10 cellular contexts compared by ENCODE assay signal in the genomic region with DNA sequence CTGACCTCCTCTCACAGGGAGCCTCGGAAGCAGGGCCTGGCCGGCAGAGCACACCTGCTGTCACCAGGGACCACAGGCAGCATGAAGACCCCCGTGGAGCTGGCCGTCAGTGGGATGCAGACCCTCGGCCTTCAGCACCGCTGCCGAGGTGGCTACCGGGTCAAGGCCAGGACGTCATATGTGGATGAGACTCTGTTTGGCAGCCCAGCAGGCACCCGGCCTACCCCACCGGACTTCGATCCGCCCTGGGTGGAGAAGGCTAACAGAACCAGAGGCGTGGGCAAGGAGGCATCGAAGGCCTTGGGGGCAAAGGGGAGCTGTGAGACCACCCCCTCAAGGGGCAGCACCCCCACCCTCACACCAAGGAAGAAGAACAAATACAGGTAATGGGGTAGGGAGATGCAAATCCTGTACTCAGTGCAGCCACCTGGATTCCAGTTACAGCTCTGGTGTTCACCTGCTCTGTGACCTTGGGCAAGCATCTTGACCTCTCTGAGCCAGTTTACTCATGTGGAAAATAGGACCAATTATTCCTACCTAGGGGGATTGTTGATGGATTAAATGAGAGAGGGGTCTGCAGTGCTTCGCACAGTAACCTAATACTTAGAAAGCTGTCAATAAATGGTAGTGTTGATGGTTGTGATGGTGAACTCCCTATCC. TPM values are rescaled to one million over a fixed set of nuclear protein-coding genes. Genes with fewer than 3 reads are reported as not detected.
DNase-seq lines count a peak whose midpoint lies in the region; ATAC-seq and TF ChIP-seq lines count a peak whose summit lies in the region.
"Had no signal": no experiment of that assay in that cellular context is flagged by ENCODE, and none has a peak within 500 bp of the region (broad histone marks: within the 10 kb centered on the region; RNA-seq: fewer than 3 reads in every experiment).

No MANE protein-coding gene starts in this region.

- H3K9me3 ChIP-seq in SK-N-SH: no peaks in the 10 kb centered on the region
- H3K9me3 ChIP-seq in smooth muscle cell (replicated peaks; ENCODE audit: low read depth): no peaks in the 10 kb centered on the region

- H3K27me3 Mint-ChIP-seq in activated B cell treated with CpG ODN at 0.5 μM for 24 hours (no peaks in the 10 kb centered on the region), glutamatergic neuron (ENCODE audit: unreplicated experiment) (no peaks in the 10 kb centered on the region)

- H3K4me1 Mint-ChIP-seq in activated B cell treated with CpG ODN at 0.5 μM for 24 hours: peaks cover 39% of the 10 kb centered on the region
- peaks cover 8% of the 10 kb centered on the region for H3K4me1 Mint-ChIP-seq in glutamatergic neuron (ENCODE audit: low read depth, unreplicated experiment)

- intact Hi-C loops in activated B cell treated with CpG ODN at 0.5 μM for 24 hours (cut with micrococcal nuclease): no loop called here

- ATAC-seq in SK-N-SH treated with all-trans-retinoic acid at 6 μM for 48 hours (no peak), activated B cell treated with CpG ODN at 0.5 μM for 24 hours (ENCODE audit: low read depth) (no peak), GM18502 (IDR thresholded peaks at IDR 0.05; ENCODE audit: poor library complexity, unreplicated experiment) (no peak), GM21723 (IDR thresholded peaks at IDR 0.05; ENCODE audit: unreplicated experiment) (no peak), HG03280 (IDR thresholded peaks at IDR 0.05; ENCODE audit: unreplicated experiment) (no peak)
- ATAC-seq: activated CD4-positive, CD25-positive, alpha-beta regulatory T cell treated with anti-CD3 and anti-CD28 coated beads, Interleukin-2, amount 50 U/mL, for 24 hours had no signal

- H3F3A ChIP-seq in SK-N-SH (replicated peaks; ENCODE audit: insufficient read depth): peaks cover 9% of the 10 kb centered on the region
- peaks cover 5% of the 10 kb centered on the region for H3F3A ChIP-seq in smooth muscle cell (ENCODE audit: low read depth)

- TF ChIP-seq RAD21 in SK-N-SH (IDR thresholded peaks at IDR 0.05; ENCODE audit: low read length): no peak

- no peak for DNase-seq in SK-N-SH
- DNase-seq in activated B cell treated with CpG ODN at 0.5 μM for 24 hours: no peak
- DNase-seq in glutamatergic neuron: no peak
- DNase-seq in smooth muscle cell (lab: John Stamatoyannopoulos, UW; ENCODE audit: unreplicated experiment): no peak
- DNase-seq: head of caudate nucleus had no signal

- H3K4me1 ChIP-seq in SK-N-SH (ENCODE audit: control insufficient read depth in 1 of 2, insufficient read depth in 2 of 2, low read depth in 1 of 2, low read length in 1 of 2): peaks cover 5 to 13% of the 10 kb centered on the region in 2 experiments; a peak in 2 of 4 replicates
- H3K4me1 ChIP-seq in smooth muscle cell (ENCODE audit: low read depth): peaks cover 9% of the 10 kb centered on the region

- TF ChIP-seq CTCF in SK-N-SH (IDR thresholded peaks at IDR 0.05): no peak
- TF ChIP-seq CTCF in activated B cell treated with CpG ODN at 0.5 μM for 24 hours (IDR thresholded peaks at IDR 0.05): no peak
- no peak for TF ChIP-seq CTCF in glutamatergic neuron (IDR thresholded peaks at IDR 0.05; ENCODE audit: partially characterized antibody, unreplicated experiment)
- no peak for TF ChIP-seq CTCF in smooth muscle cell (IDR thresholded peaks at IDR 0.05; ENCODE audit: borderline replicate concordance, insufficient read depth, poor library complexity, severe bottlenecking)

- CTCF ChIA-PET in SK-N-SH (lab: Yijun Ruan, JAX) (interaction anchor here (1.1 to 2.2 kb wide), 3 partner anchors 9 to 239 kb away, joined by 5 to 9 read pairs (median 6); no protein-coding TSS in a partner anchor), activated B cell treated with CpG ODN at 0.5 μM for 24 hours (lab: Charles Lee) (interaction anchor here (0.8 to 1.7 kb wide), 4 partner anchors 12 to 239 kb away, joined by 3 to 8 read pairs (median 5); no protein-coding TSS in a partner anchor)

- H3K27ac Mint-ChIP-seq in activated B cell treated with CpG ODN at 0.5 μM for 24 hours (peak overlapping the region; percentile 94), glutamatergic neuron (ENCODE audit: unreplicated experiment) (peak overlapping the region; percentile 34)

- 90% methylated on average over 7 of the region's 16 CpGs for WGBS in SK-N-SH (ENCODE audit: low lambda C conversion rate)
- WGBS in smooth muscle cell (ENCODE audit: low lambda C conversion rate): 95% methylated on average over 16 of the region's 16 CpGs

- POLR2A ChIA-PET in SK-N-SH (lab: Yijun Ruan, JAX): no interaction called here
- POLR2A ChIA-PET in activated B cell treated with CpG ODN at 0.5 μM for 24 hours (lab: Charles Lee): interaction anchor here (0.7 to 3.9 kb wide), 9 partner anchors 10 to 223 kb away, joined by 3 to 92 read pairs (median 18); partner anchors contain the start of gene TPCN1

- no peak for TF ChIP-seq EP300 in SK-N-SH (IDR thresholded peaks at IDR 0.05; ENCODE audit: borderline replicate concordance in 1 of 2, low read depth in 1 of 2, low read length in 1 of 2)

- peaks cover 9 to 12% of the 10 kb centered on the region in 2 experiments for H3K36me3 ChIP-seq in SK-N-SH (replicated peaks in 1 of 2; ENCODE audit: control insufficient read depth in 1 of 2, insufficient read depth in 2 of 2, low read length in 1 of 2)
- no peaks in the 10 kb centered on the region for H3K36me3 ChIP-seq in smooth muscle cell (ENCODE audit: low read depth)

- H4K20me1 ChIP-seq in SK-N-SH (ENCODE audit: insufficient read depth) (no peaks in the 10 kb centered on the region; the same call in none of the 2 replicates), smooth muscle cell (ENCODE audit: low read depth) (no peaks in the 10 kb centered on the region)

- H3K4me3 ChIP-seq in SK-N-SH (ENCODE audit: low read depth in 2 of 2, low read length in 1 of 2) (peak overlapping the region; percentile 76 to 92; a peak in 3 of 4 replicates), smooth muscle cell (no peak overlapping the region)

- H3K9me3 Mint-ChIP-seq in activated B cell treated with CpG ODN at 0.5 μM for 24 hours: no peaks in the 10 kb centered on the region
- peaks cover 2% of the 10 kb centered on the region for H3K9me3 Mint-ChIP-seq in glutamatergic neuron (ENCODE audit: unreplicated experiment)

- H3K4me2 ChIP-seq in SK-N-SH: peak overlapping the region; percentile 95
- H3K4me2 ChIP-seq in smooth muscle cell: peak overlapping the region; percentile 89

- peaks cover 63% of the 10 kb centered on the region for H3K79me2 ChIP-seq in SK-N-SH (ENCODE audit: insufficient read depth)
- H3K79me2 ChIP-seq in smooth muscle cell (ENCODE audit: low read depth): peaks cover 32% of the 10 kb centered on the region

- H3K27ac ChIP-seq in SK-N-SH (ENCODE audit: low read depth in 2 of 2, low read length in 1 of 2) (0 out of 4 replicates have a peak overlapping the region, but pooled peaks of 1 of the 2 experiments have one; percentile 93), smooth muscle cell (ENCODE audit: low read depth) (no peak overlapping the region)

- H3K9me2 ChIP-seq in SK-N-SH: no peaks in the 10 kb centered on the region

- peak overlapping the region; percentile 93 for H3K4me3 Mint-ChIP-seq in activated B cell treated with CpG ODN at 0.5 μM for 24 hours
- peak overlapping the region; percentile 70 for H3K4me3 Mint-ChIP-seq in glutamatergic neuron (ENCODE audit: unreplicated experiment)

- peak overlapping the region; percentile 99; the same call in 1 of the 2 replicates for H3K9ac ChIP-seq in SK-N-SH
- H3K9ac ChIP-seq in smooth muscle cell (ENCODE audit: low read depth): no peak overlapping the region

- H3K27me3 ChIP-seq in SK-N-SH (ENCODE audit: insufficient read depth) (no peaks in the 10 kb centered on the region), smooth muscle cell (ENCODE audit: low read depth) (no peaks in the 10 kb centered on the region)

- H2AFZ ChIP-seq in SK-N-SH (ENCODE audit: low read depth) (no peak overlapping the region), smooth muscle cell (ENCODE audit: low read depth) (no peak overlapping the region)

- peaks cover 40% of the 10 kb centered on the region for H3K36me3 Mint-ChIP-seq in activated B cell treated with CpG ODN at 0.5 μM for 24 hours (ENCODE audit: low read depth)
- no peaks in the 10 kb centered on the region for H3K36me3 Mint-ChIP-seq in glutamatergic neuron (ENCODE audit: unreplicated experiment)

TF ChIP-seq in SK-N-SH treated with all-trans-retinoic acid at 6 μM for 48 hours, 23 proteins besides CTCF, POLR2A, EP300 and RAD21 (continues in another document):
- no peak for TF ChIP-seq ZFP3 (CRISPR knock-in tag; IDR thresholded peaks at IDR 0.05)

RNA-seq across cellular contexts. Expression of gene RITA1, which starts 1.3 kb away (rescaled TPM):
- 18.7 and 21.1 TPM in 2 replicates for polyA plus RNA-seq in SK-N-SH (2012; rRNA removed)
- polyA plus RNA-seq in SK-N-SH (2012; cell fraction: cytosol; rRNA removed): 12.7 and 19.1 TPM in 2 replicates
- 13.0 and 15.6 TPM in 2 replicates for polyA plus RNA-seq in SK-N-SH (2012; cell fraction: nucleus; rRNA removed)
- 15.5 and 18.2 TPM in 2 replicates for total RNA-seq in activated B cell treated with CpG ODN at 0.5 μM for 24 hours
- 6.7 TPM for total RNA-seq in glutamatergic neuron (ENCODE audit: unreplicated experiment)
- 9.1 and 9.6 TPM in 2 replicates for total RNA-seq in smooth muscle cell
- 12.2 and 14.0 TPM in 2 replicates for polyA plus RNA-seq in smooth muscle cell

RNA-seq across cellular contexts. Expression of gene DDX54, which starts 1.5 kb away (rescaled TPM):
- 56.5 and 69.9 TPM in 2 replicates for polyA plus RNA-seq in SK-N-SH (2012; rRNA removed)
- polyA plus RNA-seq in SK-N-SH (2012; cell fraction: cytosol; rRNA removed): 43.6 and 43.8 TPM in 2 replicates
- polyA plus RNA-seq in SK-N-SH (2012; cell fraction: nucleus; rRNA removed): 113 and 236 TPM in 2 replicates
- total RNA-seq in activated B cell treated with CpG ODN at 0.5 μM for 24 hours: 115 TPM in 2 replicates
- total RNA-seq in glutamatergic neuron (ENCODE audit: unreplicated experiment): 16.9 TPM
- total RNA-seq in smooth muscle cell: 19.3 and 39.3 TPM in 2 replicates
- polyA plus RNA-seq in smooth muscle cell: 28.3 and 32.5 TPM in 2 replicates

RNA-seq across cellular contexts. Expression of gene TPCN1, which starts 34.5 kb away (rescaled TPM):
- polyA plus RNA-seq in SK-N-SH (2012; rRNA removed) (10.3 and 15.7 TPM in 2 replicates), smooth muscle cell (29.2 and 29.6 TPM in 2 replicates)
- polyA plus RNA-seq in SK-N-SH (2012; cell fraction: cytosol; rRNA removed): 7.0 and 10.7 TPM in 2 replicates
- polyA plus RNA-seq in SK-N-SH (2012; cell fraction: nucleus; rRNA removed): 57.8 and 62.3 TPM in 2 replicates
- total RNA-seq in activated B cell treated with CpG ODN at 0.5 μM for 24 hours (107 and 126 TPM in 2 replicates), glutamatergic neuron (ENCODE audit: unreplicated experiment) (7.9 TPM), smooth muscle cell (12.1 and 12.9 TPM in 2 replicates)

RNA-seq across cellular contexts. Expression of gene CFAP73, which starts 37.3 kb away (rescaled TPM):
- not detected in 2 replicates for polyA plus RNA-seq in SK-N-SH (2012; rRNA removed)
- not detected in 2 replicates for polyA plus RNA-seq in SK-N-SH (2012; cell fraction: cytosol; rRNA removed)
- polyA plus RNA-seq in SK-N-SH (2012; cell fraction: nucleus; rRNA removed): 0.05 and 0.14 TPM in 2 replicates
- 0.88 and 1.1 TPM in 2 replicates for total RNA-seq in activated B cell treated with CpG ODN at 0.5 μM for 24 hours
- total RNA-seq in glutamatergic neuron (ENCODE audit: unreplicated experiment): not detected
- not detected in 2 replicates for total RNA-seq in smooth muscle cell
- polyA plus RNA-seq in smooth muscle cell: not detected in 2 replicates

RNA-seq across cellular contexts. Expression of gene RASAL1, which starts 51.2 kb away (rescaled TPM):
- polyA plus RNA-seq in SK-N-SH (2012; rRNA removed): not detected in 2 replicates
- polyA plus RNA-seq in SK-N-SH (2012; cell fraction: cytosol; rRNA removed): not detected in 2 replicates
- polyA plus RNA-seq in SK-N-SH (2012; cell fraction: nucleus; rRNA removed): 0.04 TPM in 1 of 2 replicates, not detected in the other
- 4.9 and 7.1 TPM in 2 replicates for total RNA-seq in activated B cell treated with CpG ODN at 0.5 μM for 24 hours
- total RNA-seq in glutamatergic neuron (ENCODE audit: unreplicated experiment): not detected
- total RNA-seq in smooth muscle cell: not detected in 2 replicates
- not detected in 2 replicates for polyA plus RNA-seq in smooth muscle cell
